Comparison of ENCODE assay signal across 1 cellular context in the genomic region with DNA sequence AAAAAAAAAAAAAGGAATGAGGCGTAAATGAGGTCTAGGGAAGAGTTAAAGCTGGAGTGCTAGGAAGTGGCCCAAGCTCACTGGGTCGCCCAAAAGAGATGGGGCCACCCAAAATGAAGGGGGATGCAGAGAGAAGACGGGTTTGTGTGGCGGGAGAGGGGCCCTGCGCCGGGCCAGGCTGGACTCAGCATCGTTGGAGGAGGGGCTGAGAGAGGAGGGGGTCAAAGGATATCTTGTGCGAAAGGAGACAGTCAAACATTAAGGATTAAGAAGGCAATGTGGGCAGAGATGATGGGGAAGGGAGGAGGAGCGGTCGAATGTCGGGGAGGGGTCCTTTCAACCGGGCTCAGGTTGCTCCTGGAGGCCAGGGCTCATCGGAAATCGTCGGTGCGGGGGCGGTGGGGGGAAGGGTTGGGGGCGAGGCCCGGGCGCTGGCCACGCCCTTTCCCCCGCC.
TF ChIP-seq lines count a peak whose summit lies in the region.

No MANE protein-coding gene starts in this region.

TF ChIP-seq in HepG2, 621 proteins besides CTCF, POLR2A, EP300 and RAD21 (continued from another document and continues in another):
- TF ChIP-seq, protein P1, sequence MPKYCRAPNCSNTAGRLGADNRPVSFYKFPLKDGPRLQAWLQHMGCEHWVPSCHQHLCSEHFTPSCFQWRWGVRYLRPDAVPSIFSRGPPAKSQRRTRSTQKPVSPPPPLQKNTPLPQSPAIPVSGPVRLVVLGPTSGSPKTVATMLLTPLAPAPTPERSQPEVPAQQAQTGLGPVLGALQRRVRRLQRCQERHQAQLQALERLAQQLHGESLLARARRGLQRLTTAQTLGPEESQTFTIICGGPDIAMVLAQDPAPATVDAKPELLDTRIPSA (CRISPR knock-in tag; IDR thresholded peaks at IDR 0.05; ENCODE audit: borderline replicate concordance) = no peak
- TF ChIP-seq ZFYVE20 (CRISPR knock-in tag; IDR thresholded peaks at IDR 0.05; ENCODE audit: borderline replicate concordance, low read depth) (no peak), ZNF598 (CRISPR knock-in tag; IDR thresholded peaks at IDR 0.05; ENCODE audit: borderline replicate concordance) (no peak), HHEX (CRISPR knock-in tag; IDR thresholded peaks at IDR 0.05) (no peak), XRCC5 (optimal IDR thresholded peaks at IDR 0.05; ENCODE audit: low read length) (no peak), DNMT1 (CRISPR knock-in tag; IDR thresholded peaks at IDR 0.05) (no peak), ATF1 (CRISPR knock-in tag; IDR thresholded peaks at IDR 0.05) (no peak), ATF7 (IDR thresholded peaks at IDR 0.05) (no peak), ATF7 (CRISPR knock-in tag; IDR thresholded peaks at IDR 0.05) (no peak), ZNF547 (CRISPR knock-in tag; IDR thresholded peaks at IDR 0.05) (no peak), MEIS1 (CRISPR knock-in tag; IDR thresholded peaks at IDR 0.05; ENCODE audit: borderline replicate concordance) (no peak), ZBTB1 (CRISPR knock-in tag; IDR thresholded peaks at IDR 0.05; ENCODE audit: borderline replicate concordance) (no peak), MAZ (IDR thresholded peaks at IDR 0.05; ENCODE audit: borderline replicate concordance, low read depth, low read length) (0 out of 2 replicates have a peak, but pooled peaks have one; percentile 9), MAZ (CRISPR knock-in tag; IDR thresholded peaks at IDR 0.05; ENCODE audit: low read depth) (no peak), ZNF326 (CRISPR knock-in tag; IDR thresholded peaks at IDR 0.05; ENCODE audit: borderline replicate concordance) (no peak), ZZZ3 (CRISPR knock-in tag; IDR thresholded peaks at IDR 0.05; ENCODE audit: borderline replicate concordance) (no peak), ZSCAN20 (CRISPR knock-in tag; IDR thresholded peaks at IDR 0.05; ENCODE audit: borderline replicate concordance) (no peak), JARID2 (CRISPR knock-in tag; IDR thresholded peaks at IDR 0.05; ENCODE audit: insufficient replicate concordance) (no peak), CCDC6 (CRISPR knock-in tag; IDR thresholded peaks at IDR 0.05) (no peak), LCORL (IDR thresholded peaks at IDR 0.05) (no peak), LCORL (CRISPR knock-in tag; IDR thresholded peaks at IDR 0.05) (no peak; the same call in 1 of the 2 replicates), JUNB (CRISPR knock-in tag; IDR thresholded peaks at IDR 0.05; ENCODE audit: borderline replicate concordance) (no peak), ZNF772 (CRISPR knock-in tag; IDR thresholded peaks at IDR 0.05) (no peak), ZNF432 (CRISPR knock-in tag; IDR thresholded peaks at IDR 0.05; ENCODE audit: borderline replicate concordance) (no peak), PHF21A (CRISPR knock-in tag; IDR thresholded peaks at IDR 0.05) (no peak), ZNF883 (CRISPR knock-in tag; IDR thresholded peaks at IDR 0.05; ENCODE audit: not compliant biosample characterization) (no peak), ZFP36L2 (CRISPR knock-in tag; IDR thresholded peaks at IDR 0.05) (no peak), ZNF672 (CRISPR knock-in tag; IDR thresholded peaks at IDR 0.05) (no peak), HNF4G (IDR thresholded peaks at IDR 0.05; ENCODE audit: borderline replicate concordance, low read depth, low read length) (peak; percentile 25; the same call in 1 of the 2 replicates), HNF4G (CRISPR knock-in tag; IDR thresholded peaks at IDR 0.05; ENCODE audit: borderline replicate concordance, low read depth) (no peak), HMG20B (CRISPR knock-in tag; conservative IDR thresholded peaks at IDR 0.05) (no peak), SMAD1 (CRISPR knock-in tag; IDR thresholded peaks at IDR 0.05; ENCODE audit: borderline replicate concordance, low read depth) (no peak)
- TF ChIP-seq, protein P2, sequence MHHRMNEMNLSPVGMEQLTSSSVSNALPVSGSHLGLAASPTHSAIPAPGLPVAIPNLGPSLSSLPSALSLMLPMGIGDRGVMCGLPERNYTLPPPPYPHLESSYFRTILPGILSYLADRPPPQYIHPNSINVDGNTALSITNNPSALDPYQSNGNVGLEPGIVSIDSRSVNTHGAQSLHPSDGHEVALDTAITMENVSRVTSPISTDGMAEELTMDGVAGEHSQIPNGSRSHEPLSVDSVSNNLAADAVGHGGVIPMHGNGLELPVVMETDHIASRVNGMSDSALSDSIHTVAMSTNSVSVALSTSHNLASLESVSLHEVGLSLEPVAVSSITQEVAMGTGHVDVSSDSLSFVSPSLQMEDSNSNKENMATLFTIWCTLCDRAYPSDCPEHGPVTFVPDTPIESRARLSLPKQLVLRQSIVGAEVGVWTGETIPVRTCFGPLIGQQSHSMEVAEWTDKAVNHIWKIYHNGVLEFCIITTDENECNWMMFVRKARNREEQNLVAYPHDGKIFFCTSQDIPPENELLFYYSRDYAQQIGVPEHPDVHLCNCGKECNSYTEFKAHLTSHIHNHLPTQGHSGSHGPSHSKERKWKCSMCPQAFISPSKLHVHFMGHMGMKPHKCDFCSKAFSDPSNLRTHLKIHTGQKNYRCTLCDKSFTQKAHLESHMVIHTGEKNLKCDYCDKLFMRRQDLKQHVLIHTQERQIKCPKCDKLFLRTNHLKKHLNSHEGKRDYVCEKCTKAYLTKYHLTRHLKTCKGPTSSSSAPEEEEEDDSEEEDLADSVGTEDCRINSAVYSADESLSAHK (CRISPR knock-in tag; IDR thresholded peaks at IDR 0.05; ENCODE audit: borderline replicate concordance) = no peak
- TF ChIP-seq, protein P3, sequence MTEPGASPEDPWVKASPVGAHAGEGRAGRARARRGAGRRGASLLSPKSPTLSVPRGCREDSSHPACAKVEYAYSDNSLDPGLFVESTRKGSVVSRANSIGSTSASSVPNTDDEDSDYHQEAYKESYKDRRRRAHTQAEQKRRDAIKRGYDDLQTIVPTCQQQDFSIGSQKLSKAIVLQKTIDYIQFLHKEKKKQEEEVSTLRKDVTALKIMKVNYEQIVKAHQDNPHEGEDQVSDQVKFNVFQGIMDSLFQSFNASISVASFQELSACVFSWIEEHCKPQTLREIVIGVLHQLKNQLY (CRISPR knock-in tag; IDR thresholded peaks at IDR 0.05) = no peak
- TF ChIP-seq, protein P4, sequence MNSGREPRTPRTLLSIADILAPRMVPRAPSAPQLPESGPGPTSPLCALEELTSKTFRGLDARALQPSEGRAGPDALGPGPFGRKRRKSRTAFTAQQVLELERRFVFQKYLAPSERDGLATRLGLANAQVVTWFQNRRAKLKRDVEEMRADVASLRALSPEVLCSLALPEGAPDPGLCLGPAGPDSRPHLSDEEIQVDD (CRISPR knock-in tag; IDR thresholded peaks at IDR 0.05; ENCODE audit: borderline replicate concordance) = no peak
- TF ChIP-seq, protein P5, sequence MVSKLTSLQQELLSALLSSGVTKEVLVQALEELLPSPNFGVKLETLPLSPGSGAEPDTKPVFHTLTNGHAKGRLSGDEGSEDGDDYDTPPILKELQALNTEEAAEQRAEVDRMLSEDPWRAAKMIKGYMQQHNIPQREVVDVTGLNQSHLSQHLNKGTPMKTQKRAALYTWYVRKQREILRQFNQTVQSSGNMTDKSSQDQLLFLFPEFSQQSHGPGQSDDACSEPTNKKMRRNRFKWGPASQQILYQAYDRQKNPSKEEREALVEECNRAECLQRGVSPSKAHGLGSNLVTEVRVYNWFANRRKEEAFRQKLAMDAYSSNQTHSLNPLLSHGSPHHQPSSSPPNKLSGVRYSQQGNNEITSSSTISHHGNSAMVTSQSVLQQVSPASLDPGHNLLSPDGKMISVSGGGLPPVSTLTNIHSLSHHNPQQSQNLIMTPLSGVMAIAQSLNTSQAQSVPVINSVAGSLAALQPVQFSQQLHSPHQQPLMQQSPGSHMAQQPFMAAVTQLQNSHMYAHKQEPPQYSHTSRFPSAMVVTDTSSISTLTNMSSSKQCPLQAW (CRISPR knock-in tag; IDR thresholded peaks at IDR 0.05) = no peak
- TF ChIP-seq, protein P6, sequence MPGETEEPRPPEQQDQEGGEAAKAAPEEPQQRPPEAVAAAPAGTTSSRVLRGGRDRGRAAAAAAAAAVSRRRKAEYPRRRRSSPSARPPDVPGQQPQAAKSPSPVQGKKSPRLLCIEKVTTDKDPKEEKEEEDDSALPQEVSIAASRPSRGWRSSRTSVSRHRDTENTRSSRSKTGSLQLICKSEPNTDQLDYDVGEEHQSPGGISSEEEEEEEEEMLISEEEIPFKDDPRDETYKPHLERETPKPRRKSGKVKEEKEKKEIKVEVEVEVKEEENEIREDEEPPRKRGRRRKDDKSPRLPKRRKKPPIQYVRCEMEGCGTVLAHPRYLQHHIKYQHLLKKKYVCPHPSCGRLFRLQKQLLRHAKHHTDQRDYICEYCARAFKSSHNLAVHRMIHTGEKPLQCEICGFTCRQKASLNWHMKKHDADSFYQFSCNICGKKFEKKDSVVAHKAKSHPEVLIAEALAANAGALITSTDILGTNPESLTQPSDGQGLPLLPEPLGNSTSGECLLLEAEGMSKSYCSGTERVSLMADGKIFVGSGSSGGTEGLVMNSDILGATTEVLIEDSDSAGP (CRISPR knock-in tag; IDR thresholded peaks at IDR 0.05; ENCODE audit: borderline replicate concordance) = no peak
- TF ChIP-seq, protein P7, sequence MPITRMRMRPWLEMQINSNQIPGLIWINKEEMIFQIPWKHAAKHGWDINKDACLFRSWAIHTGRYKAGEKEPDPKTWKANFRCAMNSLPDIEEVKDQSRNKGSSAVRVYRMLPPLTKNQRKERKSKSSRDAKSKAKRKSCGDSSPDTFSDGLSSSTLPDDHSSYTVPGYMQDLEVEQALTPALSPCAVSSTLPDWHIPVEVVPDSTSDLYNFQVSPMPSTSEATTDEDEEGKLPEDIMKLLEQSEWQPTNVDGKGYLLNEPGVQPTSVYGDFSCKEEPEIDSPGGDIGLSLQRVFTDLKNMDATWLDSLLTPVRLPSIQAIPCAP (CRISPR knock-in tag; IDR thresholded peaks at IDR 0.05; ENCODE audit: low read depth) = no peak
- TF ChIP-seq, protein P8, sequence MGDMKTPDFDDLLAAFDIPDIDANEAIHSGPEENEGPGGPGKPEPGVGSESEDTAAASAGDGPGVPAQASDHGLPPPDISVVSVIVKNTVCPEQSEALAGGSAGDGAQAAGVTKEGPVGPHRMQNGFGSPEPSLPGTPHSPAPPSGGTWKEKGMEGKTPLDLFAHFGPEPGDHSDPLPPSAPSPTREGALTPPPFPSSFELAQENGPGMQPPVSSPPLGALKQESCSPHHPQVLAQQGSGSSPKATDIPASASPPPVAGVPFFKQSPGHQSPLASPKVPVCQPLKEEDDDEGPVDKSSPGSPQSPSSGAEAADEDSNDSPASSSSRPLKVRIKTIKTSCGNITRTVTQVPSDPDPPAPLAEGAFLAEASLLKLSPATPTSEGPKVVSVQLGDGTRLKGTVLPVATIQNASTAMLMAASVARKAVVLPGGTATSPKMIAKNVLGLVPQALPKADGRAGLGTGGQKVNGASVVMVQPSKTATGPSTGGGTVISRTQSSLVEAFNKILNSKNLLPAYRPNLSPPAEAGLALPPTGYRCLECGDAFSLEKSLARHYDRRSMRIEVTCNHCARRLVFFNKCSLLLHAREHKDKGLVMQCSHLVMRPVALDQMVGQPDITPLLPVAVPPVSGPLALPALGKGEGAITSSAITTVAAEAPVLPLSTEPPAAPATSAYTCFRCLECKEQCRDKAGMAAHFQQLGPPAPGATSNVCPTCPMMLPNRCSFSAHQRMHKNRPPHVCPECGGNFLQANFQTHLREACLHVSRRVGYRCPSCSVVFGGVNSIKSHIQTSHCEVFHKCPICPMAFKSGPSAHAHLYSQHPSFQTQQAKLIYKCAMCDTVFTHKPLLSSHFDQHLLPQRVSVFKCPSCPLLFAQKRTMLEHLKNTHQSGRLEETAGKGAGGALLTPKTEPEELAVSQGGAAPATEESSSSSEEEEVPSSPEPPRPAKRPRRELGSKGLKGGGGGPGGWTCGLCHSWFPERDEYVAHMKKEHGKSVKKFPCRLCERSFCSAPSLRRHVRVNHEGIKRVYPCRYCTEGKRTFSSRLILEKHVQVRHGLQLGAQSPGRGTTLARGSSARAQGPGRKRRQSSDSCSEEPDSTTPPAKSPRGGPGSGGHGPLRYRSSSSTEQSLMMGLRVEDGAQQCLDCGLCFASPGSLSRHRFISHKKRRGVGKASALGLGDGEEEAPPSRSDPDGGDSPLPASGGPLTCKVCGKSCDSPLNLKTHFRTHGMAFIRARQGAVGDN (CRISPR knock-in tag; IDR thresholded peaks at IDR 0.05) = peak; percentile 9
- TF ChIP-seq, protein P9, sequence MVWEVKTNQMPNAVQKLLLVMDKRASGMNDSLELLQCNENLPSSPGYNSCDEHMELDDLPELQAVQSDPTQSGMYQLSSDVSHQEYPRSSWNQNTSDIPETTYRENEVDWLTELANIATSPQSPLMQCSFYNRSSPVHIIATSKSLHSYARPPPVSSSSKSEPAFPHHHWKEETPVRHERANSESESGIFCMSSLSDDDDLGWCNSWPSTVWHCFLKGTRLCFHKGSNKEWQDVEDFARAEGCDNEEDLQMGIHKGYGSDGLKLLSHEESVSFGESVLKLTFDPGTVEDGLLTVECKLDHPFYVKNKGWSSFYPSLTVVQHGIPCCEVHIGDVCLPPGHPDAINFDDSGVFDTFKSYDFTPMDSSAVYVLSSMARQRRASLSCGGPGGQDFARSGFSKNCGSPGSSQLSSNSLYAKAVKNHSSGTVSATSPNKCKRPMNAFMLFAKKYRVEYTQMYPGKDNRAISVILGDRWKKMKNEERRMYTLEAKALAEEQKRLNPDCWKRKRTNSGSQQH (CRISPR knock-in tag; IDR thresholded peaks at IDR 0.05; ENCODE audit: low read depth) = no peak
- TF ChIP-seq, protein P10, sequence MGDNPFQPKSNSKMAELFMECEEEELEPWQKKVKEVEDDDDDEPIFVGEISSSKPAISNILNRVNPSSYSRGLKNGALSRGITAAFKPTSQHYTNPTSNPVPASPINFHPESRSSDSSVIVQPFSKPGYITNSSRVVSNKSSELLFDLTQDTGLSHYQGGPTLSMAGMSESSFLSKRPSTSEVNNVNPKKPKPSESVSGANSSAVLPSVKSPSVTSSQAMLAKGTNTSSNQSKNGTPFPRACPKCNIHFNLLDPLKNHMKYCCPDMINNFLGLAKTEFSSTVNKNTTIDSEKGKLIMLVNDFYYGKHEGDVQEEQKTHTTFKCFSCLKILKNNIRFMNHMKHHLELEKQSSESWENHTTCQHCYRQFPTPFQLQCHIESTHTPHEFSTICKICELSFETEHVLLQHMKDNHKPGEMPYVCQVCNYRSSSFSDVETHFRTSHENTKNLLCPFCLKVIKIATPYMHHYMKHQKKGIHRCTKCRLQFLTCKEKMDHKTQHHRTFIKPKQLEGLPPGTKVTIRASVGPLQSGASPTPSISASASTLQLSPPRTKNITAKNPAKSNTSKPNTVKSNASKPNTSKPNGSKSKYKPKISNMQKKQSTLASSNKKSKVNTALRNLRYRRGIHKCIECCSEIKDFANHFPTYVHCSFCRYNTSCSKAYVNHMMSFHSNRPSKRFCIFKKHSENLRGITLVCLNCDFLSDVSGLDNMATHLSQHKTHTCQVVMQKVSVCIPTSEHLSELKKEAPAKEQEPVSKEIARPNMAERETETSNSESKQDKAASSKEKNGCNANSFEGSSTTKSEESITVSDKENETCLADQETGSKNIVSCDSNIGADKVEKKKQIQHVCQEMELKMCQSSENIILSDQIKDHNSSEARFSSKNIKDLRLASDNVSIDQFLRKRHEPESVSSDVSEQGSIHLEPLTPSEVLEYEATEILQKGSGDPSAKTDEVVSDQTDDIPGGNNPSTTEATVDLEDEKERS (CRISPR knock-in tag; IDR thresholded peaks at IDR 0.05) = no peak
